ENCODE assay signal across 25 cellular contexts in the genomic region with DNA sequence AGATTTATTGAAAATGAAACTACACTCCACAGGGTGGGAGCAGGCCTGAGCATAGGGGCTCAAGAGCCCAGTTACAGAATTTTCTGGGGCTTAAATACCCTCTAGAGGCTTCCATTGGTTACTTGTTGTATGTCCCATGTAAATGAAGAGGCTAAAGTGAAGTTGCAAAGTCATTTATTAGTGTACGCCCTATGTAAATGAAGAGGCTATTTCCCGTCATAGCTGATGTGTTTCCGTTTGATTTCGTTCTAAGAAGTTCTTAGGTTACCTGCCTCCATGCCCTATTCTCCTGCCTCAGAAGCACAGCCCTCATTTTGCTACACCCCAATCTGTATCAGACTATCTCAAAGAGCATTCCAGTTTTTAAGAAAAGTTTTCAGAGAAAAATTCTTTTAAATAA.
"Had no signal": no experiment of that assay in that cellular context is flagged by ENCODE, and none has a peak within 500 bp of the region (broad histone marks: within the 10 kb centered on the region; RNA-seq: fewer than 3 reads in every experiment).

No MANE protein-coding gene starts in this region.

- DNase-seq: activated B cell treated with CpG ODN at 0.5 μM for 24 hours; activated CD4-positive, alpha-beta T cell treated with anti-CD3 and anti-CD28 coated beads for 1 hour; activated CD4-positive, alpha-beta T cell treated with anti-CD3 and anti-CD28 coated beads, Interleukin-2, amount 10 ng/mL, durations not matched to agents 24 days and 14 days; activated CD4-positive, alpha-beta T cell treated with anti-CD3 and anti-CD28 coated beads, Interleukin-2, amount 50 U/mL, for 48 hours; activated CD8-positive, alpha-beta memory T cell treated with anti-CD3 and anti-CD28 coated beads, Interleukin-2, amount 10 ng/mL, durations not matched to agents 7 days and 5 days; activated effector memory CD4-positive, alpha-beta T cell treated with Interleukin-2 at 50 U/mL for 16 hours; activated naive CD4-positive, alpha-beta T cell; activated T-cell treated with anti-CD3 and anti-CD28 coated beads, Interleukin-2, amount 50 U/mL, for 24 hours; aorta; body of pancreas; IMR-90; KG1; MV-4-11; NCI-H1105; NCI-H1436; NCI-H1694 treated with DMSO at 0.1 percent for 48 hours; NCI-H2029 treated with DMSO at 0.1 percent for 48 hours; NCI-H510A treated with DMSO at 0.1 percent for 48 hours; NCI-H69; OCI-M1; RPMI8226; T-cell had no signal

- H3K27ac ChIP-seq: body of pancreas, SK-N-MC had no signal

- ATAC-seq: activated CD8-positive, alpha-beta memory T cell treated with anti-CD3 and anti-CD28 coated beads, Interleukin-2, amount 10 ng/mL, durations not matched to agents 7 days and 5 days; body of pancreas; Panc1; Right ventricle myocardium inferior; T-cell had no signal

- H3K4me3 ChIP-seq: body of pancreas, SK-N-MC had no signal

- H3K27me3 ChIP-seq: body of pancreas had no signal

- H3K9me3 ChIP-seq: body of pancreas had no signal
